In genomic region chr22:42016111-42016510, GRCh38 we compare ENCODE assay signal across 4 cellular contexts. TPM values are rescaled to one million over a fixed set of nuclear protein-coding genes. Genes with fewer than 3 reads are reported as not detected.
"Had no signal": no experiment of that assay in that cellular context is flagged by ENCODE, and none has a peak within 500 bp of the region (broad histone marks: within the 10 kb centered on the region; RNA-seq: fewer than 3 reads in every experiment).

No MANE protein-coding gene starts in this region.

- H3K4me3 ChIP-seq: GM12878 had no signal

- ATAC-seq: GM12878 had no signal

- DNase-seq: GDM1, GF-D8 had no signal

RNA-seq across cellular contexts. Expression of gene WBP2NL, which starts 17.5 kb away (rescaled TPM):
- total RNA-seq: G401 had no signal

RNA-seq across cellular contexts. Expression of gene PHETA2, which starts 57.9 kb away (rescaled TPM):
- total RNA-seq: G401 had no signal
